ENCODE assay signal across 12 cellular contexts in genomic region chr16:12063004-12063395, GRCh38.
DNase-seq lines count a peak whose midpoint lies in the region; ATAC-seq and TF ChIP-seq lines count a peak whose summit lies in the region.
"Had no signal": no experiment of that assay in that cellular context is flagged by ENCODE, and none has a peak within 500 bp of the region (broad histone marks: within the 10 kb centered on the region; RNA-seq: fewer than 3 reads in every experiment).

No MANE protein-coding gene starts in this region.

- peak overlapping the region; percentile 32 for H2BK120ac ChIP-seq in IMR-90 (ENCODE audit: low read depth, low read length)
- no peak overlapping the region for H2BK120ac ChIP-seq in neuronal stem cell (ENCODE audit: low read depth, low read length)

- intact Hi-C loops in IMR-90 (cut with micrococcal nuclease) (loop anchor here (10.0 kb wide), 1 partner anchor 668 kb away; no protein-coding TSS in a partner anchor), tibial artery (cut with DNase I; ENCODE audit: low total_unique reads) (loop anchor here (10.0 kb wide), 3 partner anchors 88 to 668 kb away; partner anchors contain the start of genes RSL1D1 and SNX29)

- 100% methylated on average over 1 of the region's 2 CpGs; no CpG with 5 or more reads in 1 of the 2 experiments for WGBS in IMR-90 (ENCODE audit: extremely low coverage in 2 of 2, insufficient read length in 1 of 2), 2 experiments
- whole genome bisulfite sequencing in neuronal stem cell (ENCODE audit: extremely low coverage in 2 of 2, insufficient read length in 2 of 2, insufficient replicate concordance in 1 of 2), 2 donors: no CpG with 5 or more reads among the region's 2 CpGs

- H3K9me3 ChIP-seq in IMR-90 (ENCODE audit: control insufficient read depth, insufficient read depth, low read length) (no peaks in the 10 kb centered on the region), neuronal stem cell (replicated peaks in 1 of 2; ENCODE audit: control insufficient read depth in 2 of 2, insufficient read depth in 1 of 2, low read depth in 1 of 2, low read length in 2 of 2) (no peaks in the 10 kb centered on the region), tibial artery (no peaks in the 10 kb centered on the region), MG63 (no peaks in the 10 kb centered on the region)
- H3K9me3 ChIP-seq: BE2C had no signal

- no peak overlapping the region for H4K5ac ChIP-seq in IMR-90 (ENCODE audit: low read depth, low read length)

- H2BK5ac ChIP-seq in IMR-90 (ENCODE audit: low read depth, low read length, poor library complexity, severe bottlenecking) (peak overlapping the region; percentile 69), neuronal stem cell (ENCODE audit: low read length) (no peak overlapping the region)

- H3K4ac ChIP-seq in IMR-90 (ENCODE audit: low read depth, low read length): peak overlapping the region; percentile 43
- H3K4ac ChIP-seq in neuronal stem cell (ENCODE audit: low read length): peak overlapping the region; percentile 12

- ATAC-seq in IMR-90 (ENCODE audit: low read depth) (no peak), HG02610 (IDR thresholded peaks at IDR 0.05; ENCODE audit: unreplicated experiment) (no peak)
- ATAC-seq: stimulated activated effector memory CD8-positive, alpha-beta T cell treated with anti-CD3 and anti-CD28 coated beads, Interleukin-12 subunit alpha, Interleukin-12 subunit beta, amount 100 ng/mL, for 72 hours had no signal

- TF ChIP-seq RAD21 in IMR-90 (IDR thresholded peaks at IDR 0.05; ENCODE audit: low read length): no peak

- H4K91ac ChIP-seq in IMR-90 (ENCODE audit: insufficient read depth, low read depth, low read length): no peak overlapping the region
- no peak overlapping the region for H4K91ac ChIP-seq in neuronal stem cell (ENCODE audit: low read depth, low read length, poor library complexity)

- BruUV-seq in IMR-90 (replicated peaks; lab: Mats Ljungman, UMichigan): no TSS peak

- H2AFZ ChIP-seq in IMR-90 (replicated peaks; ENCODE audit: low read length, poor library complexity) (peak overlapping the region; percentile 58), neuronal stem cell (ENCODE audit: low read length) (no peak overlapping the region)

- H3K4me1 ChIP-seq in IMR-90 (ENCODE audit: control insufficient read depth, insufficient read depth, low read length): peaks cover 10% of the 10 kb centered on the region
- no peaks in the 10 kb centered on the region for H3K4me1 ChIP-seq in neuronal stem cell (ENCODE audit: control insufficient read depth in 2 of 2, insufficient read depth in 1 of 2, low read depth in 1 of 2, low read length in 2 of 2)
- peaks cover 0 to 27% (median 15%) of the 10 kb centered on the region in 4 donors for H3K4me1 ChIP-seq in tibial artery
- H3K4me1 ChIP-seq: BE2C had no signal

- H2BK12ac ChIP-seq in neuronal stem cell (ENCODE audit: low read length): no peak overlapping the region

- H4K8ac ChIP-seq in IMR-90 (ENCODE audit: low read depth in 2 of 2, low read length in 2 of 2) (peak overlapping the region in 1 of 2 experiments; percentile 11; a peak in 1 of 4 replicates), neuronal stem cell (ENCODE audit: low read depth, low read length) (no peak overlapping the region)

- H3K9ac ChIP-seq in IMR-90 (ENCODE audit: low read depth, low read length) (no peak overlapping the region), neuronal stem cell (ENCODE audit: low read depth, low read length, poor library complexity) (no peak overlapping the region)

- in situ Hi-C loops in IMR-90 (cut with MboI; ENCODE audit: low sequenced_read_pairs): no loop called here

- H3K36me3 ChIP-seq in IMR-90 (ENCODE audit: control insufficient read depth, insufficient read depth, low read length) (no peaks in the 10 kb centered on the region; the same call in 1 of the 2 replicates), neuronal stem cell (replicated peaks in 1 of 2; ENCODE audit: control insufficient read depth in 2 of 2, insufficient read depth in 2 of 2, low read length in 2 of 2) (no peaks in the 10 kb centered on the region), tibial artery (peaks cover 0 to 10% (median 5%) of the 10 kb centered on the region in 3 donors), MG63 (0 out of 2 replicates have a peak, but pooled peaks cover 2% of the 10 kb centered on the region)
- H3K36me3 ChIP-seq: BE2C had no signal

- POLR2A ChIA-PET in IMR-90 (lab: Charles Lee; ENCODE audit: unreplicated experiment): no interaction called here

- H2AK5ac ChIP-seq in IMR-90 (ENCODE audit: low read depth, low read length) (peak overlapping the region; percentile 48; the same call in 1 of the 2 replicates), neuronal stem cell (ENCODE audit: low read depth, low read length) (peak overlapping the region; percentile 25)

- 0 out of 2 replicates have a peak overlapping the region, but pooled peaks have one; percentile 69 for H2BK20ac ChIP-seq in IMR-90 (ENCODE audit: low read depth, low read length)

- H3K14ac ChIP-seq in IMR-90 (replicated peaks; ENCODE audit: low read depth, low read length): peak overlapping the region; percentile 76
- no peak overlapping the region for H3K14ac ChIP-seq in neuronal stem cell (ENCODE audit: low read length)

- H2BK15ac ChIP-seq in IMR-90 (ENCODE audit: low read depth, low read length) (no peak overlapping the region), neuronal stem cell (ENCODE audit: low read length) (no peak overlapping the region)

- H3K18ac ChIP-seq in IMR-90 (ENCODE audit: low read depth, low read length) (no peak overlapping the region), neuronal stem cell (ENCODE audit: low read length) (no peak overlapping the region)

- H3K23ac ChIP-seq in IMR-90 (ENCODE audit: low read depth, low read length): peak overlapping the region; percentile 75; the same call in 1 of the 2 replicates
- no peak overlapping the region for H3K23ac ChIP-seq in neuronal stem cell (ENCODE audit: low read depth, low read length, poor library complexity)

- no peak overlapping the region for H3K4me3 ChIP-seq in IMR-90 (ENCODE audit: insufficient read depth, low read depth, low read length)
- H3K4me3 ChIP-seq in coronary artery: no peak overlapping the region
- H3K4me3 ChIP-seq in neuronal stem cell (ENCODE audit: low read length in 2 of 2): no peak overlapping the region
- H3K4me3 ChIP-seq in tibial artery: no peak overlapping the region
- no peak overlapping the region for H3K4me3 ChIP-seq in MG63

- H3K79me1 ChIP-seq in IMR-90 (ENCODE audit: low read depth in 1 of 2, low read length in 2 of 2) (peaks cover 0 to 33% of the 10 kb centered on the region in 2 experiments; a peak in 1 of 4 replicates), neuronal stem cell (ENCODE audit: low read depth, low read length) (no peaks in the 10 kb centered on the region)

- no peak for DNase-seq in IMR-90
- DNase-seq in coronary artery (ENCODE audit: low spot score): no peak
- DNase-seq in neuronal stem cell (ENCODE audit: low spot score): no peak
- no peak for DNase-seq in tibial artery
- no peak for DNase-seq in NCI-H82 (lab: John Stamatoyannopoulos, UW)
- DNase-seq in MG63: no peak
- DNase-seq: BE2C, naive B cell, NCI-H1417 treated with DMSO at 0.1 percent for 48 hours, OCI-M1 had no signal

- no peak for TF ChIP-seq CTCF in IMR-90 (conservative IDR thresholded peaks at IDR 0.05; ENCODE audit: low read depth, low read length)
- no peak for TF ChIP-seq CTCF in coronary artery (IDR thresholded peaks at IDR 0.05)
- TF ChIP-seq CTCF in tibial artery (IDR thresholded peaks at IDR 0.05): no peak

- H3K4me2 ChIP-seq in IMR-90 (ENCODE audit: low read depth, low read length) (no peak overlapping the region), neuronal stem cell (ENCODE audit: insufficient read depth, low read length, poor library complexity, severe bottlenecking) (no peak overlapping the region)

- no peak overlapping the region for H3K56ac ChIP-seq in IMR-90 (ENCODE audit: extremely low read depth, insufficient read depth, low read length)

- H3K27me3 ChIP-seq in IMR-90 (ENCODE audit: control insufficient read depth, insufficient read depth, low read length) (no peaks in the 10 kb centered on the region), neuronal stem cell (ENCODE audit: control insufficient read depth in 3 of 3, insufficient read depth in 3 of 3, low read depth in 1 of 3, low read length in 3 of 3) (no peaks in the 10 kb centered on the region), tibial artery (no peaks in the 10 kb centered on the region), MG63 (no peaks in the 10 kb centered on the region)
- H3K27me3 ChIP-seq: BE2C had no signal

- CTCF ChIA-PET in IMR-90 (lab: Yijun Ruan, JAX): interaction anchor here (0.6 kb wide), 1 partner anchor 20 kb away, joined by 3 read pairs; no protein-coding TSS in a partner anchor

- peaks cover 4% of the 10 kb centered on the region for H4K20me1 ChIP-seq in IMR-90 (ENCODE audit: insufficient read depth, low read length)

- H3K27ac ChIP-seq in IMR-90 (ENCODE audit: insufficient read depth, low read length) (no peak overlapping the region), coronary artery (peak overlapping the region; percentile 36 to 92), neuronal stem cell (replicated peaks; ENCODE audit: low read length) (no peak overlapping the region), tibial artery (peak overlapping the region; percentile 72)

- dilution Hi-C loops in IMR-90 (cut with HindIII; ENCODE audit: low sequenced_read_pairs, unreplicated experiment): no loop called here

- H2AK9ac ChIP-seq in IMR-90 (replicated peaks; ENCODE audit: low read depth, low read length, poor library complexity): peak overlapping the region; percentile 0

- peaks cover 25% of the 10 kb centered on the region for H3K9me1 ChIP-seq in IMR-90 (ENCODE audit: insufficient read depth, low read length)

- TF ChIP-seq POLR2A in IMR-90 (IDR thresholded peaks at IDR 0.05; ENCODE audit: low read depth, low read length): no peak

TF ChIP-seq in IMR-90, 13 proteins besides CTCF, POLR2A, EP300 and RAD21 (continues in another document):
- TF ChIP-seq NFE2L2 (IDR thresholded peaks at IDR 0.05; ENCODE audit: low read depth, low read length) (no peak), RCOR1 (IDR thresholded peaks at IDR 0.05; ENCODE audit: insufficient replicate concordance, low read length) (no peak), MXI1 (IDR thresholded peaks at IDR 0.05; ENCODE audit: borderline replicate concordance, low read depth, low read length) (no peak), MAZ (IDR thresholded peaks at IDR 0.05; ENCODE audit: borderline replicate concordance, low read depth, low read length) (no peak), RFX5 (IDR thresholded peaks at IDR 0.05; ENCODE audit: low read depth, low read length) (no peak), CHD1 (IDR thresholded peaks at IDR 0.05; ENCODE audit: low read depth, low read length) (no peak), SMC3 (IDR thresholded peaks at IDR 0.05; ENCODE audit: low read depth, low read length) (no peak)
- TF ChIP-seq, protein P1, sequence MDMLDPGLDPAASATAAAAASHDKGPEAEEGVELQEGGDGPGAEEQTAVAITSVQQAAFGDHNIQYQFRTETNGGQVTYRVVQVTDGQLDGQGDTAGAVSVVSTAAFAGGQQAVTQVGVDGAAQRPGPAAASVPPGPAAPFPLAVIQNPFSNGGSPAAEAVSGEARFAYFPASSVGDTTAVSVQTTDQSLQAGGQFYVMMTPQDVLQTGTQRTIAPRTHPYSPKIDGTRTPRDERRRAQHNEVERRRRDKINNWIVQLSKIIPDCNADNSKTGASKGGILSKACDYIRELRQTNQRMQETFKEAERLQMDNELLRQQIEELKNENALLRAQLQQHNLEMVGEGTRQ (IDR thresholded peaks at IDR 0.05; ENCODE audit: low read depth, low read length): no peak

Comparison
In these comparisons a context has a peak if more than half of its experiments do, and no peak if none do; other contexts are left out.
1. H3K27ac ChIP-seq: peak in coronary artery (2 of 2) and tibial artery (2 of 2); none in IMR-90 (single experiment) and neuronal stem cell (single experiment).